ENCODE assay signal across 15 cellular contexts in genomic region chr13:41614671-41615519, GRCh38.
DNase-seq lines count a peak whose midpoint lies in the region; TF ChIP-seq lines count a peak whose summit lies in the region.
"Had no signal": no experiment of that assay in that cellular context is flagged by ENCODE, and none has a peak within 500 bp of the region (broad histone marks: within the 10 kb centered on the region; RNA-seq: fewer than 3 reads in every experiment).

No MANE protein-coding gene starts in this region.

- POLR2A ChIA-PET in AG04450 (lab: Yijun Ruan, JAX) (interaction anchor here (0.7 to 1.3 kb wide), 3 partner anchors 16 to 31 kb away, joined by 3 to 8 read pairs (median 4); no protein-coding TSS in a partner anchor), SK-N-SH (lab: Yijun Ruan, JAX) (no interaction called here)

- H3K9ac ChIP-seq in SK-N-SH = no peak overlapping the region

- H2AFZ ChIP-seq in SK-N-SH (ENCODE audit: low read depth) = no peak overlapping the region

- intact Hi-C loops in ovary (cut with DNase I) (no loop called here), prostate gland (cut with DNase I) (no loop called here)

- H3K4me1 ChIP-seq in SK-N-SH (ENCODE audit: control insufficient read depth in 1 of 2, insufficient read depth in 2 of 2, low read depth in 1 of 2, low read length in 1 of 2) (peaks cover 5 to 18% of the 10 kb centered on the region in 2 experiments; a peak in 1 of 4 replicates), ovary (ENCODE audit: insufficient read depth) (peaks cover 7% of the 10 kb centered on the region), prostate gland (replicated peaks) (no peaks in the 10 kb centered on the region), SJCRH30 (peaks cover 32% of the 10 kb centered on the region)
- H3K4me1 ChIP-seq: pancreas had no signal

- TF ChIP-seq RAD21 in SK-N-SH (IDR thresholded peaks at IDR 0.05; ENCODE audit: low read length) = no peak

- no peaks in the 10 kb centered on the region for H3K9me3 ChIP-seq in AG04450 (ENCODE audit: control insufficient read depth, insufficient read depth, low read length)
- no peaks in the 10 kb centered on the region for H3K9me3 ChIP-seq in SK-N-SH
- no peaks in the 10 kb centered on the region for H3K9me3 ChIP-seq in ovary
- no peaks in the 10 kb centered on the region for H3K9me3 ChIP-seq in prostate gland
- H3K9me3 ChIP-seq in SJCRH30 (replicated peaks) = 0 out of 2 replicates have a peak, but pooled peaks cover 3% of the 10 kb centered on the region
- H3K9me3 ChIP-seq: pancreas, testis had no signal

- TF ChIP-seq EP300 in SK-N-SH (IDR thresholded peaks at IDR 0.05; ENCODE audit: borderline replicate concordance in 1 of 2, low read depth in 1 of 2, low read length in 1 of 2) = no peak
- no peak for TF ChIP-seq EP300 in ovary (IDR thresholded peaks at IDR 0.05)

- H3K27me3 ChIP-seq in AG04450 (ENCODE audit: control insufficient read depth, insufficient read depth, low read length) (no peaks in the 10 kb centered on the region), SK-N-SH (ENCODE audit: insufficient read depth) (no peaks in the 10 kb centered on the region), ovary (no peaks in the 10 kb centered on the region), prostate gland (replicated peaks; ENCODE audit: insufficient read depth) (no peaks in the 10 kb centered on the region), SJCRH30 (no peaks in the 10 kb centered on the region)
- H3K27me3 ChIP-seq: pancreas, testis had no signal

- no peaks in the 10 kb centered on the region for H3F3A ChIP-seq in SK-N-SH (replicated peaks; ENCODE audit: insufficient read depth)

- WGBS in SK-N-SH (ENCODE audit: low lambda C conversion rate) = 69% methylated on average over 6 of the region's 7 CpGs
- WGBS in ovary, 3 donors = 62 to 75% (median 63%) methylated on average over 7 of the region's 7 CpGs
- 64% methylated on average over 7 of the region's 7 CpGs for WGBS in prostate gland

- H3K9me2 ChIP-seq in SK-N-SH = no peaks in the 10 kb centered on the region

- H3K27ac ChIP-seq in AG04450 (ENCODE audit: low read depth, low read length) (peak overlapping the region; percentile 95), SK-N-SH (ENCODE audit: low read depth in 2 of 2, low read length in 1 of 2) (peak overlapping the region in 1 of 2 experiments; percentile 7; a peak in 2 of 4 replicates), ovary (no peak overlapping the region), prostate gland (peak overlapping the region in 1 of 2 donors; percentile 10), SJCRH30 (no peak overlapping the region)

- TF ChIP-seq POLR2A in ovary (IDR thresholded peaks at IDR 0.05) (no peak), prostate gland (IDR thresholded peaks at IDR 0.05) (no peak)

- H4K20me1 ChIP-seq in SK-N-SH (ENCODE audit: insufficient read depth) = no peaks in the 10 kb centered on the region

- TF ChIP-seq CTCF in AG04450 (IDR thresholded peaks at IDR 0.05; ENCODE audit: low read depth, low read length) (no peak), SK-N-SH (IDR thresholded peaks at IDR 0.05) (no peak), fibroblast of pulmonary artery (IDR thresholded peaks at IDR 0.05; ENCODE audit: low read length, missing control alignments) (no peak), ovary (IDR thresholded peaks at IDR 0.05) (no peak), prostate gland (IDR thresholded peaks at IDR 0.05) (no peak)

- CTCF ChIA-PET in AG04450 (lab: Charles Lee) (interaction anchor here (1.9 kb wide), 1 partner anchor 156 kb away, joined by 5 read pairs; no protein-coding TSS in a partner anchor), SK-N-SH (lab: Yijun Ruan, JAX) (interaction anchor here (1.1 kb wide), 1 partner anchor 29 kb away, joined by 3 read pairs; no protein-coding TSS in a partner anchor)

- no peak overlapping the region for H3K4me2 ChIP-seq in SK-N-SH

- H3K4me3 ChIP-seq in AG04450 (ENCODE audit: low read depth, low read length) = no peak overlapping the region
- no peak overlapping the region for H3K4me3 ChIP-seq in SK-N-SH (ENCODE audit: low read depth in 2 of 2, low read length in 1 of 2)
- no peak overlapping the region for H3K4me3 ChIP-seq in fibroblast of pulmonary artery (replicated peaks; ENCODE audit: low read depth, low read length)
- no peak overlapping the region for H3K4me3 ChIP-seq in ovary
- no peak overlapping the region for H3K4me3 ChIP-seq in prostate gland
- no peak overlapping the region for H3K4me3 ChIP-seq in SJCRH30
- H3K4me3 ChIP-seq: pancreas, testis had no signal

- no peaks in the 10 kb centered on the region for H3K79me2 ChIP-seq in SK-N-SH (ENCODE audit: insufficient read depth)

- H3K36me3 ChIP-seq in SK-N-SH (replicated peaks in 1 of 2; ENCODE audit: control insufficient read depth in 1 of 2, insufficient read depth in 2 of 2, low read length in 1 of 2) (peaks cover 4 to 13% of the 10 kb centered on the region in 2 experiments), ovary (no peaks in the 10 kb centered on the region), prostate gland (no peaks in the 10 kb centered on the region), SJCRH30 (peaks cover 2% of the 10 kb centered on the region; the same call in 1 of the 2 replicates)
- H3K36me3 ChIP-seq: pancreas had no signal

- DNase-seq in AG04450 (ENCODE audit: low read depth, low spot score) (no peak), SK-N-SH (no peak), fibroblast of pulmonary artery (ENCODE audit: low read depth) (peak; percentile 69), ovary (peak in 4 of 5 donors; percentile 21 to 43 (median 24)), prostate gland (ENCODE audit: low spot score) (no peak), SJCRH30 (no peak), NCI-H226 (no peak)
- no peak for DNase-seq in activated T-cell treated with anti-CD3 and anti-CD28 coated beads, Interleukin-2, amount 50 U/mL, for 48 hours
- DNase-seq: activated CD4-positive, alpha-beta T cell treated with anti-CD3 and anti-CD28 coated beads, Interleukin-2, amount 50 U/mL, for 1 hour; activated effector memory CD4-positive, alpha-beta T cell treated with Interleukin-2 at 50 U/mL for 16 hours; DMS 273 treated with DMSO at 0.1 percent for 48 hours; GOT3; NCI-H1436 had no signal

TF ChIP-seq in SK-N-SH, 30 proteins besides CTCF, POLR2A, EP300 and RAD21:
- TF ChIP-seq YY1 (IDR thresholded peaks at IDR 0.05; ENCODE audit: low read depth) (no peak), PBX3 (IDR thresholded peaks at IDR 0.05) (peak; percentile 45; the same call in 1 of the 2 replicates), JUND (IDR thresholded peaks at IDR 0.05) (no peak), TCF12 (IDR thresholded peaks at IDR 0.05) (peak; percentile 69)
TF ChIP-seq in SK-N-SH: peak in this region for 2.

Comparison
In these comparisons a context has a peak if more than half of its experiments do, and no peak if none do; other contexts are left out.
1. DNase-seq: peak in fibroblast of pulmonary artery (single experiment) and ovary (4 of 5); none in AG04450 (single experiment), SK-N-SH (single experiment), prostate gland (single experiment), activated T-cell treated with anti-CD3 and anti-CD28 coated beads, Interleukin-2, amount 50 U/mL, for 48 hours (0 of 2), SJCRH30 (0 of 2) and NCI-H226 (single experiment).